ENCODE assay signal across 19 cellular contexts in the genomic region with DNA sequence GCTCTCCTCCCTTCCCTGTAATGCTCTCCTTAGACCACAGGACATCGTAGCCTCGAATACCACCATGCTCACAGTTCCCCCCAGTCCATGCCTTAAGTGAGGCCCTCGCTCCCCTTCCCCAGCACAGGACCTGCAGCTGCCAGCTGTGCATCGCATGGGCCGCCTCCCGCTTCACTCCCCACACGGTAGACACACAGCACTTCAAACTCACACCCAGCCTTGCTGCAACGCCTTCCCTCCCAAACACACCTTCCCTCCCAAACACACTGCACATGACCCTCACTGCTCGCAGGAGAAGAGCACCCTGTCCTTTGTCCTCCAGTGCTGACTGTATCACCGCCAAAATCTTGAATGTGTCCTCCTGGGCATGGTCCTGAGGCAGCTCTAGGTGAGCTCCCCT. TPM values are rescaled to one million over a fixed set of nuclear protein-coding genes. Genes with fewer than 3 reads are reported as not detected.
A peak's percentile ranks its signal among the peaks of the same experiment; 100 is the strongest.
DNase-seq lines count a peak whose midpoint lies in the region; ATAC-seq and TF ChIP-seq lines count a peak whose summit lies in the region.
"Had no signal": no experiment of that assay in that cellular context is flagged by ENCODE, and none has a peak within 500 bp of the region (broad histone marks: within the 10 kb centered on the region; RNA-seq: fewer than 3 reads in every experiment).

No MANE protein-coding gene starts in this region.

- intact Hi-C loops in left ventricle myocardium inferior (cut with micrococcal nuclease) = no loop called here
- intact Hi-C loops in left cardiac atrium (cut with DNase I) = no loop called here
- intact Hi-C loops in upper lobe of right lung (cut with DNase I) = no loop called here

- no peak overlapping the region for H3K9ac ChIP-seq in neural progenitor cell
- H3K9ac ChIP-seq: KMS-11 had no signal

- H3K27me3 ChIP-seq in left ventricle myocardium inferior (ENCODE audit: low read depth) = no peaks in the 10 kb centered on the region
- no peaks in the 10 kb centered on the region for H3K27me3 ChIP-seq in neural progenitor cell
- H3K27me3 ChIP-seq in upper lobe of right lung = no peaks in the 10 kb centered on the region

- ATAC-seq in left cardiac atrium (no peak), upper lobe of right lung (peak; percentile 8), GM18511 (IDR thresholded peaks at IDR 0.05; ENCODE audit: unreplicated experiment) (no peak), GM21447 (IDR thresholded peaks at IDR 0.05; ENCODE audit: unreplicated experiment) (no peak)

- no peaks in the 10 kb centered on the region for H3K36me3 Mint-ChIP-seq in neural progenitor cell
- H3K36me3 Mint-ChIP-seq: CD14-positive monocyte had no signal

- H3K4me2 ChIP-seq in neural progenitor cell = peak overlapping the region; percentile 46
- H3K4me2 ChIP-seq: KMS-11 had no signal

- peaks cover 6% of the 10 kb centered on the region for H3F3A ChIP-seq in neural progenitor cell (ENCODE audit: low read depth)

- H3K4me3 ChIP-seq in left ventricle myocardium inferior = no peak overlapping the region
- H3K4me3 ChIP-seq in neural progenitor cell = no peak overlapping the region
- no peak overlapping the region for H3K4me3 ChIP-seq in upper lobe of right lung

- H3K27ac ChIP-seq in left ventricle myocardium inferior (replicated peaks) (peak overlapping the region; percentile 7), caudate nucleus (ENCODE audit: low read depth, low read length) (peak overlapping the region; percentile 90), neural progenitor cell (no peak overlapping the region), upper lobe of right lung (no peak overlapping the region)
- H3K27ac ChIP-seq: KMS-11 had no signal

- H3K27me3 Mint-ChIP-seq in neural progenitor cell (ENCODE audit: insufficient read depth, low read depth) = peaks cover 6% of the 10 kb centered on the region

- H3K4me3 Mint-ChIP-seq in neural progenitor cell = no peak overlapping the region
- H3K4me3 Mint-ChIP-seq: CD14-positive monocyte had no signal

- H3K4me1 ChIP-seq in left ventricle myocardium inferior = peaks cover 32% of the 10 kb centered on the region
- peaks cover 49% of the 10 kb centered on the region for H3K4me1 ChIP-seq in neural progenitor cell
- H3K4me1 ChIP-seq in upper lobe of right lung = no peaks in the 10 kb centered on the region

- peak overlapping the region; percentile 84 for H3K27ac Mint-ChIP-seq in neural progenitor cell
- H3K27ac Mint-ChIP-seq: CD14-positive monocyte had no signal

- peaks cover 17% of the 10 kb centered on the region for H3K4me1 Mint-ChIP-seq in neural progenitor cell
- H3K4me1 Mint-ChIP-seq: CD14-positive monocyte had no signal

- DNase-seq in left ventricle myocardium inferior (no peak), left cardiac atrium (no peak), caudate nucleus (lab: John Stamatoyannopoulos, UW) (no peak), neural progenitor cell (ENCODE audit: low spot score) (no peak), upper lobe of right lung (peak; percentile 56)
- DNase-seq in stimulated activated CD8-positive, alpha-beta memory T cell treated with anti-CD3 and anti-CD28 coated beads, Interleukin-4, amount 100 ng/mL, for 48 hours = no peak
- DNase-seq: 8988T, DMS79, MV-4-11, NCI-H1694 treated with DMSO at 0.1 percent for 48 hours, NCI-H2107, NCI-H510A, NCI-H82, SHP77 treated with DMSO at 0.1 percent for 48 hours had no signal

- TF ChIP-seq CTCF in left ventricle myocardium inferior (IDR thresholded peaks at IDR 0.05; ENCODE audit: borderline replicate concordance) (no peak), neural progenitor cell (IDR thresholded peaks at IDR 0.05) (no peak), upper lobe of right lung (IDR thresholded peaks at IDR 0.05) (no peak)

- H2AFZ ChIP-seq in neural progenitor cell (replicated peaks) = no peak overlapping the region

- H3K79me2 ChIP-seq in neural progenitor cell (ENCODE audit: low read depth) = peaks cover 57% of the 10 kb centered on the region

- no peaks in the 10 kb centered on the region for H4K20me1 ChIP-seq in neural progenitor cell (ENCODE audit: low read depth)

- H3K9me3 ChIP-seq in left ventricle myocardium inferior (replicated peaks) (no peaks in the 10 kb centered on the region), neural progenitor cell (ENCODE audit: low read depth) (no peaks in the 10 kb centered on the region), upper lobe of right lung (no peaks in the 10 kb centered on the region)

- H3K36me3 ChIP-seq in left ventricle myocardium inferior = no peaks in the 10 kb centered on the region
- no peaks in the 10 kb centered on the region for H3K36me3 ChIP-seq in neural progenitor cell
- no peaks in the 10 kb centered on the region for H3K36me3 ChIP-seq in upper lobe of right lung

- H3K9me3 Mint-ChIP-seq in neural progenitor cell = no peaks in the 10 kb centered on the region
- H3K9me3 Mint-ChIP-seq: CD14-positive monocyte had no signal

RNA-seq across cellular contexts. Expression of a gene that starts 42.6 kb away (rescaled TPM):
- total RNA-seq in left ventricle myocardium inferior = 77.1 TPM
- total RNA-seq in left cardiac atrium = 10 to 100 TPM; 28.1 to 36.0 TPM
- 5.4 and 6.3 TPM in 2 replicates for total RNA-seq in neural progenitor cell (ENCODE audit: low replicate concordance)
- total RNA-seq in upper lobe of right lung = 29.2 TPM
- total RNA-seq: RPMI7951 had no signal

Comparison
In these comparisons a context has a peak if more than half of its experiments do, and no peak if none do; other contexts are left out.
1. H3K27ac ChIP-seq: peak in left ventricle myocardium inferior (single experiment) and caudate nucleus (single experiment); none in neural progenitor cell (single experiment) and upper lobe of right lung (single experiment).